Comparison of ENCODE assay signal across 12 cellular contexts in genomic region chr4:142380052-142380598, GRCh38.
A peak's percentile ranks its signal among the peaks of the same experiment; 100 is the strongest.
DNase-seq lines count a peak whose midpoint lies in the region; ATAC-seq and TF ChIP-seq lines count a peak whose summit lies in the region.
"Had no signal": no experiment of that assay in that cellular context is flagged by ENCODE, and none has a peak within 500 bp of the region (broad histone marks: within the 10 kb centered on the region; RNA-seq: fewer than 3 reads in every experiment).

No MANE protein-coding gene starts in this region.

- WGBS in mesenchymal stem cell: 14% methylated on average over 4 of the region's 5 CpGs

- no peak overlapping the region for H3K23ac ChIP-seq in mesenchymal stem cell (ENCODE audit: low read length in 2 of 2)

- H4K91ac ChIP-seq in mesenchymal stem cell (ENCODE audit: low read length): no peak overlapping the region

- peaks cover 59% of the 10 kb centered on the region for H3K4me1 Mint-ChIP-seq in activated naive CD8-positive, alpha-beta T cell treated with anti-CD3 and anti-CD28 coated beads for 36 hours
- H3K4me1 Mint-ChIP-seq in type B pancreatic cell (ENCODE audit: unreplicated experiment): peaks cover 20% of the 10 kb centered on the region

- H2BK15ac ChIP-seq in mesenchymal stem cell (ENCODE audit: low read depth, poor library complexity, severe bottlenecking): no peak overlapping the region

- peak overlapping the region; percentile 16 for H3K9ac ChIP-seq in mesenchymal stem cell (ENCODE audit: low read length)

- H3K4me1 ChIP-seq in cardiac muscle cell (ENCODE audit: low read depth) (peaks cover 47% of the 10 kb centered on the region), mesenchymal stem cell (ENCODE audit: control insufficient read depth, insufficient read depth, low read depth, low read length) (peaks cover 3% of the 10 kb centered on the region)
- H3K4me1 ChIP-seq: right lobe of liver had no signal

- DNase-seq in cardiac muscle cell (ENCODE audit: low read depth in 1 of 2, low spot score in 1 of 2) (peak in 1 of 2 donors; percentile 35), left cardiac atrium (no peak), mesenchymal stem cell (peak; percentile 28), type B pancreatic cell (ENCODE audit: extremely low spot score, unreplicated experiment) (no peak), NOMO-1 treated with DMSO at 0.1 percent for 48 hours (lab: John Stamatoyannopoulos, UW; ENCODE audit: unreplicated experiment) (no peak)
- DNase-seq in activated naive CD8-positive, alpha-beta T cell treated with anti-CD3 and anti-CD28 coated beads for 36 hours: no peak
- no peak for DNase-seq in stimulated activated CD4-positive, alpha-beta T cell treated with anti-CD3 and anti-CD28 coated beads, Interleukin-4, amount 100 ng/mL, for 24 hours
- DNase-seq: activated CD4-positive, alpha-beta T cell treated with anti-CD3 and anti-CD28 coated beads, Interleukin-2, amount 50 U/mL, for 4 hours; anterior cingulate cortex; right lobe of liver had no signal

- H3K36me3 ChIP-seq in cardiac muscle cell: no peaks in the 10 kb centered on the region
- no peaks in the 10 kb centered on the region for H3K36me3 ChIP-seq in mesenchymal stem cell (ENCODE audit: control insufficient read depth in 1 of 2, insufficient read depth in 2 of 2, low read depth in 1 of 2, low read length in 2 of 2)
- H3K36me3 ChIP-seq: right lobe of liver had no signal

- peak overlapping the region; percentile 2 to 47 for H2BK12ac ChIP-seq in mesenchymal stem cell (ENCODE audit: low read length in 2 of 2)

- no peaks in the 10 kb centered on the region for H3K27me3 ChIP-seq in cardiac muscle cell
- no peaks in the 10 kb centered on the region for H3K27me3 ChIP-seq in mesenchymal stem cell (ENCODE audit: control insufficient read depth in 1 of 2, insufficient read depth in 1 of 2, low read length in 2 of 2)
- H3K27me3 ChIP-seq: right lobe of liver had no signal

- H2BK120ac ChIP-seq in mesenchymal stem cell (ENCODE audit: low read depth, low read length): peak overlapping the region; percentile 0

- H3K4me3 Mint-ChIP-seq in activated naive CD8-positive, alpha-beta T cell treated with anti-CD3 and anti-CD28 coated beads for 36 hours: no peak overlapping the region
- H3K4me3 Mint-ChIP-seq in type B pancreatic cell: no peak overlapping the region

- H2BK5ac ChIP-seq in mesenchymal stem cell (ENCODE audit: low read depth, low read length, poor library complexity, severe bottlenecking): no peak overlapping the region

- H3K14ac ChIP-seq in mesenchymal stem cell (ENCODE audit: low read length in 2 of 2): no peak overlapping the region

- H4K8ac ChIP-seq in mesenchymal stem cell (ENCODE audit: low read length): peak overlapping the region; percentile 45

- H3K4me3 ChIP-seq in cardiac muscle cell (no peak overlapping the region), mesenchymal stem cell (ENCODE audit: insufficient read depth in 1 of 2, low read depth in 1 of 2, low read length in 2 of 2) (no peak overlapping the region)
- H3K4me3 ChIP-seq: K562, right lobe of liver had no signal

- intact Hi-C loops in left cardiac atrium (cut with DNase I): no loop called here

- no peaks in the 10 kb centered on the region for H3K27me3 Mint-ChIP-seq in activated naive CD8-positive, alpha-beta T cell treated with anti-CD3 and anti-CD28 coated beads for 36 hours
- H3K27me3 Mint-ChIP-seq in type B pancreatic cell: no peaks in the 10 kb centered on the region

- H2AK5ac ChIP-seq in mesenchymal stem cell (ENCODE audit: low read length, severe bottlenecking): peak overlapping the region; percentile 72

- H3K36me3 Mint-ChIP-seq in activated naive CD8-positive, alpha-beta T cell treated with anti-CD3 and anti-CD28 coated beads for 36 hours: peaks cover 52% of the 10 kb centered on the region
- H3K36me3 Mint-ChIP-seq in type B pancreatic cell: no peaks in the 10 kb centered on the region

- H3K4ac ChIP-seq in mesenchymal stem cell (ENCODE audit: low read depth in 1 of 2, low read length in 2 of 2): no peak overlapping the region

- peaks cover under 1% of the 10 kb centered on the region for H3K9me3 Mint-ChIP-seq in activated naive CD8-positive, alpha-beta T cell treated with anti-CD3 and anti-CD28 coated beads for 36 hours
- H3K9me3 Mint-ChIP-seq in type B pancreatic cell: no peaks in the 10 kb centered on the region

- no peak for ATAC-seq in left cardiac atrium
- no peak for ATAC-seq in GM21737 (IDR thresholded peaks at IDR 0.05; ENCODE audit: unreplicated experiment)
- ATAC-seq: K562, right lobe of liver had no signal

- no peak overlapping the region for H3K4me2 ChIP-seq in mesenchymal stem cell (ENCODE audit: low read length, poor library complexity, severe bottlenecking)

- no peaks in the 10 kb centered on the region for H3K9me3 ChIP-seq in cardiac muscle cell (ENCODE audit: low read depth)
- no peaks in the 10 kb centered on the region for H3K9me3 ChIP-seq in mesenchymal stem cell (ENCODE audit: control insufficient read depth, low read length)
- H3K9me3 ChIP-seq: right lobe of liver had no signal

- peak overlapping the region in 1 of 2 experiments; percentile 64 for H3K18ac ChIP-seq in mesenchymal stem cell (ENCODE audit: low read depth in 1 of 2, low read length in 2 of 2)

- H3K27ac Mint-ChIP-seq in activated naive CD8-positive, alpha-beta T cell treated with anti-CD3 and anti-CD28 coated beads for 36 hours: peak overlapping the region; percentile 68
- peak overlapping the region; percentile 82 for H3K27ac Mint-ChIP-seq in type B pancreatic cell

- H3K27ac ChIP-seq in cardiac muscle cell (peak overlapping the region; percentile 78), mesenchymal stem cell (ENCODE audit: low read length, poor library complexity, severe bottlenecking) (peak overlapping the region; percentile 57)
- H3K27ac ChIP-seq: right lobe of liver had no signal

- peaks cover 4% of the 10 kb centered on the region for H3K79me1 ChIP-seq in mesenchymal stem cell (replicated peaks; ENCODE audit: low read length, poor library complexity, severe bottlenecking)

- no peak overlapping the region for H2AFZ ChIP-seq in mesenchymal stem cell (ENCODE audit: low read depth, low read length)

- no peak for TF ChIP-seq CTCF in cardiac muscle cell (IDR thresholded peaks at IDR 0.05; ENCODE audit: low read depth, low read length)
- TF ChIP-seq CTCF in type B pancreatic cell (conservative IDR thresholded peaks at IDR 0.05): no peak
